19 cellular contexts compared by ENCODE assay signal in the genomic region with DNA sequence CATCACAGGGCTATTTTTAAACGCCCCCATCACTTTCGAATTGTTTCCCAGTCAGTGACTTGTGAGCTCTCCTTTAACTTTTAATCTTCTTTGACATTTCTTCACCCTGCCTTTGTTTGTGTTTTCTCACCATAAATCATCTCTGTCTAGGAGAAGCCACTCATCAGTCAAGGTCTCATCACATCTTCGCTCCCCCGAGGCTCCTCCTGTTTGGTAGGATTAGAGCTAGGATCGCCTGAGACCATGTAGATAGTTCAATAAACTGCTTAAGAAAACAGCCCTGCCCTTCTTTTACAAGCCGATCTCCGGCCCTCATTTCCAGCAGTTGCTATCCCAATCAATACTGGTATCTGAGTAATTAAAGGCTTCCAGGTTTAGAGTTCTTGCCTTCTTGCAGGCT.
"Had no signal": no experiment of that assay in that cellular context is flagged by ENCODE, and none has a peak within 500 bp of the region (broad histone marks: within the 10 kb centered on the region; RNA-seq: fewer than 3 reads in every experiment).

No MANE protein-coding gene starts in this region.

- H3K27ac Mint-ChIP-seq: activated B cell treated with CpG ODN at 0.5 μM for 24 hours; activated CD4-positive, alpha-beta T cell treated with anti-CD3 and anti-CD28 coated beads, Interleukin-2, amount 10 ng/mL, durations not matched to agents 24 days and 14 days; activated CD8-positive, alpha-beta memory T cell treated with anti-CD3 and anti-CD28 coated beads, Interleukin-2, amount 10 ng/mL, durations not matched to agents 7 days and 5 days; activated naive CD4-positive, alpha-beta T cell treated with anti-CD3 and anti-CD28 coated beads, Interleukin-2, amount 50 U/mL, for 24 hours; activated T-cell treated with anti-CD3 and anti-CD28 coated beads, Interleukin-2, amount 50 U/mL, for 24 hours; activated T-helper 1 cell treated with anti-CD3 and anti-CD28 coated beads, Interleukin-12 subunit alpha, Interleukin-12 subunit beta, Interleukin-2, Interleukin-4 antibody, amounts not matched to agents 30 ng/mL and 10 ng/mL and 1 ng/mL, durations not matched to agents 14 hours and 24 hours and 36 hours; T-helper 1 cell treated with Interleukin-12 subunit alpha and Interleukin-12 subunit beta and Interleukin-4 antibody, amounts not matched to agents 30 μg/mL and 1 μg/mL, for 36 hours had no signal

- DNase-seq: activated B cell treated with CpG ODN at 0.5 μM for 24 hours; activated CD4-positive, alpha-beta T cell treated with anti-CD3 and anti-CD28 coated beads for 1 hour; activated CD4-positive, alpha-beta T cell treated with anti-CD3 and anti-CD28 coated beads, Interleukin-2, amount 10 ng/mL, durations not matched to agents 24 days and 14 days; activated CD4-positive, alpha-beta T cell treated with anti-CD3 and anti-CD28 coated beads, Interleukin-2, amount 50 U/mL, for 48 hours; activated CD8-positive, alpha-beta memory T cell treated with anti-CD3 and anti-CD28 coated beads, Interleukin-2, amount 10 ng/mL, durations not matched to agents 7 days and 5 days; activated effector memory CD4-positive, alpha-beta T cell treated with Interleukin-2 at 50 U/mL for 16 hours; activated naive CD4-positive, alpha-beta T cell; activated T-cell treated with anti-CD3 and anti-CD28 coated beads, Interleukin-2, amount 50 U/mL, for 24 hours; NCI-H1105 treated with DMSO at 0.1 percent for 48 hours; NCI-H1436 treated with DMSO at 0.1 percent for 48 hours; NCI-H187; NCI-H2081; NCI-H524; Peyer's patch; SHP77 had no signal

- H3K4me1 Mint-ChIP-seq: activated B cell treated with CpG ODN at 0.5 μM for 24 hours; activated CD4-positive, alpha-beta T cell treated with anti-CD3 and anti-CD28 coated beads, Interleukin-2, amount 10 ng/mL, durations not matched to agents 24 days and 14 days; activated CD8-positive, alpha-beta memory T cell treated with anti-CD3 and anti-CD28 coated beads, Interleukin-2, amount 10 ng/mL, durations not matched to agents 7 days and 5 days; activated naive CD4-positive, alpha-beta T cell treated with anti-CD3 and anti-CD28 coated beads, Interleukin-2, amount 50 U/mL, for 24 hours had no signal

- ATAC-seq: activated CD8-positive, alpha-beta memory T cell treated with anti-CD3 and anti-CD28 coated beads, Interleukin-2, amount 10 ng/mL, durations not matched to agents 7 days and 5 days had no signal

- H3K27me3 Mint-ChIP-seq: activated B cell treated with CpG ODN at 0.5 μM for 24 hours; activated CD4-positive, alpha-beta T cell treated with anti-CD3 and anti-CD28 coated beads, Interleukin-2, amount 10 ng/mL, durations not matched to agents 24 days and 14 days; activated CD8-positive, alpha-beta memory T cell treated with anti-CD3 and anti-CD28 coated beads, Interleukin-2, amount 10 ng/mL, durations not matched to agents 7 days and 5 days had no signal

- H3K36me3 Mint-ChIP-seq: activated CD8-positive, alpha-beta memory T cell treated with anti-CD3 and anti-CD28 coated beads, Interleukin-2, amount 10 ng/mL, durations not matched to agents 7 days and 5 days; activated naive CD4-positive, alpha-beta T cell treated with anti-CD3 and anti-CD28 coated beads, Interleukin-2, amount 50 U/mL, for 24 hours; brain had no signal

- H3K9me3 Mint-ChIP-seq: activated B cell treated with CpG ODN at 0.5 μM for 24 hours; activated CD4-positive, alpha-beta T cell treated with anti-CD3 and anti-CD28 coated beads, Interleukin-2, amount 10 ng/mL, durations not matched to agents 24 days and 14 days; activated naive CD4-positive, alpha-beta T cell treated with anti-CD3 and anti-CD28 coated beads, Interleukin-2, amount 50 U/mL, for 24 hours; activated T-cell treated with anti-CD3 and anti-CD28 coated beads, Interleukin-2, amount 50 U/mL, for 24 hours; activated T-helper 1 cell treated with anti-CD3 and anti-CD28 coated beads, Interleukin-12 subunit alpha, Interleukin-12 subunit beta, Interleukin-2, Interleukin-4 antibody, amounts not matched to agents 30 ng/mL and 10 ng/mL and 1 ng/mL, durations not matched to agents 14 hours and 24 hours and 36 hours; brain; T-helper 1 cell treated with Interleukin-12 subunit alpha and Interleukin-12 subunit beta and Interleukin-4 antibody, amounts not matched to agents 30 μg/mL and 1 μg/mL, for 36 hours had no signal

- H3K4me3 Mint-ChIP-seq: activated B cell treated with CpG ODN at 0.5 μM for 24 hours; activated CD4-positive, alpha-beta T cell treated with anti-CD3 and anti-CD28 coated beads, Interleukin-2, amount 10 ng/mL, durations not matched to agents 24 days and 14 days; activated CD8-positive, alpha-beta memory T cell treated with anti-CD3 and anti-CD28 coated beads, Interleukin-2, amount 10 ng/mL, durations not matched to agents 7 days and 5 days; activated naive CD4-positive, alpha-beta T cell treated with anti-CD3 and anti-CD28 coated beads, Interleukin-2, amount 50 U/mL, for 24 hours; activated T-cell treated with anti-CD3 and anti-CD28 coated beads, Interleukin-2, amount 50 U/mL, for 24 hours; activated T-helper 1 cell treated with anti-CD3 and anti-CD28 coated beads, Interleukin-12 subunit alpha, Interleukin-12 subunit beta, Interleukin-2, Interleukin-4 antibody, amounts not matched to agents 30 ng/mL and 10 ng/mL and 1 ng/mL, durations not matched to agents 14 hours and 24 hours and 36 hours; brain; T-helper 1 cell treated with Interleukin-12 subunit alpha and Interleukin-12 subunit beta and Interleukin-4 antibody, amounts not matched to agents 30 μg/mL and 1 μg/mL, for 36 hours had no signal
